ENCODE assay signal across 9 cellular contexts in genomic region chr9:126420643-126421564, GRCh38.
DNase-seq lines count a peak whose midpoint lies in the region; ATAC-seq and TF ChIP-seq lines count a peak whose summit lies in the region.
"Had no signal": no experiment of that assay in that cellular context is flagged by ENCODE, and none has a peak within 500 bp of the region (broad histone marks: within the 10 kb centered on the region; RNA-seq: fewer than 3 reads in every experiment).

No MANE protein-coding gene starts in this region.

- POLR2A ChIA-PET in activated CD8-positive, alpha-beta T cell treated with anti-CD3 and anti-CD28 coated beads, Interleukin-2, amount 10 ng/mL, durations not matched to agents 7 days and 5 days (lab: Charles Lee) = no interaction called here
- POLR2A ChIA-PET in activated CD8-positive, alpha-beta T cell treated with anti-CD3 and anti-CD28 coated beads for 36 hours (lab: Charles Lee) = no interaction called here

- peaks cover 41% of the 10 kb centered on the region for H3K4me1 Mint-ChIP-seq in activated CD8-positive, alpha-beta T cell treated with anti-CD3 and anti-CD28 coated beads, Interleukin-2, amount 10 ng/mL, durations not matched to agents 7 days and 5 days (ENCODE audit: low read depth)
- peaks cover 11% of the 10 kb centered on the region for H3K4me1 Mint-ChIP-seq in activated CD8-positive, alpha-beta T cell treated with anti-CD3 and anti-CD28 coated beads for 36 hours (ENCODE audit: low read depth)
- peaks cover 43% of the 10 kb centered on the region for H3K4me1 Mint-ChIP-seq in endodermal cell

- H3K4me1 ChIP-seq in endodermal cell (ENCODE audit: control insufficient read depth, insufficient read depth, low read length) = peaks cover 13% of the 10 kb centered on the region
- no peaks in the 10 kb centered on the region for H3K4me1 ChIP-seq in transverse colon

- no peaks in the 10 kb centered on the region for H3K27me3 ChIP-seq in endodermal cell (ENCODE audit: control insufficient read depth, insufficient read depth, low read length, poor library complexity, severe bottlenecking)
- H3K27me3 ChIP-seq in transverse colon = no peaks in the 10 kb centered on the region

- no peaks in the 10 kb centered on the region for H3K27me3 Mint-ChIP-seq in activated CD8-positive, alpha-beta T cell treated with anti-CD3 and anti-CD28 coated beads, Interleukin-2, amount 10 ng/mL, durations not matched to agents 7 days and 5 days (ENCODE audit: low read depth)
- no peaks in the 10 kb centered on the region for H3K27me3 Mint-ChIP-seq in activated CD8-positive, alpha-beta T cell treated with anti-CD3 and anti-CD28 coated beads for 36 hours
- no peaks in the 10 kb centered on the region for H3K27me3 Mint-ChIP-seq in endodermal cell (ENCODE audit: insufficient read depth)
- H3K27me3 Mint-ChIP-seq: dendritic cell treated with granulocyte-macrophage colony-stimulating factor and Interleukin-4, amounts not matched to agents 40 ng/mL and 50 ng/mL, for 4 days had no signal

- H3K4me3 Mint-ChIP-seq in activated CD8-positive, alpha-beta T cell treated with anti-CD3 and anti-CD28 coated beads, Interleukin-2, amount 10 ng/mL, durations not matched to agents 7 days and 5 days = no peak overlapping the region
- H3K4me3 Mint-ChIP-seq in activated CD8-positive, alpha-beta T cell treated with anti-CD3 and anti-CD28 coated beads for 36 hours = no peak overlapping the region
- no peak overlapping the region for H3K4me3 Mint-ChIP-seq in endodermal cell
- H3K4me3 Mint-ChIP-seq: dendritic cell treated with granulocyte-macrophage colony-stimulating factor and Interleukin-4, amounts not matched to agents 40 ng/mL and 50 ng/mL, for 4 days had no signal

- 91 to 93% methylated on average over 17 of the region's 17 CpGs for WGBS in endodermal cell (ENCODE audit: insufficient coverage in 1 of 2, insufficient read length in 1 of 2), 2 experiments
- WGBS in transverse colon (ENCODE audit: low coverage in 1 of 2), 2 donors = 61 to 73% methylated on average over 3 to 17 of the region's 17 CpGs

- TF ChIP-seq CTCF in activated CD8-positive, alpha-beta T cell treated with anti-CD3 and anti-CD28 coated beads for 36 hours (IDR thresholded peaks at IDR 0.05) = no peak
- TF ChIP-seq CTCF in endodermal cell (conservative IDR thresholded peaks at IDR 0.05) (no peak), transverse colon (IDR thresholded peaks at IDR 0.05) (no peak)

- CTCF ChIA-PET in activated CD8-positive, alpha-beta T cell treated with anti-CD3 and anti-CD28 coated beads, Interleukin-2, amount 10 ng/mL, durations not matched to agents 7 days and 5 days (lab: Charles Lee) = interaction anchor here (0.6 to 1.9 kb wide), 3 partner anchors 22 to 128 kb away, joined by 3 to 8 read pairs (median 3); no protein-coding TSS in a partner anchor
- CTCF ChIA-PET in activated CD8-positive, alpha-beta T cell treated with anti-CD3 and anti-CD28 coated beads for 36 hours (lab: Charles Lee) = interaction anchor here (1.2 kb wide), 1 partner anchor 22 kb away, joined by 3 read pairs; no protein-coding TSS in a partner anchor

- no peak for ATAC-seq in activated CD8-positive, alpha-beta T cell treated with anti-CD3 and anti-CD28 coated beads, Interleukin-2, amount 10 ng/mL, durations not matched to agents 7 days and 5 days
- ATAC-seq in activated CD8-positive, alpha-beta T cell treated with anti-CD3 and anti-CD28 coated beads for 36 hours = no peak

- TF ChIP-seq EP300 in transverse colon (IDR thresholded peaks at IDR 0.05; ENCODE audit: low read depth) = no peak

- no peak for DNase-seq in activated CD8-positive, alpha-beta T cell treated with anti-CD3 and anti-CD28 coated beads, Interleukin-2, amount 10 ng/mL, durations not matched to agents 7 days and 5 days
- DNase-seq in activated CD8-positive, alpha-beta T cell treated with anti-CD3 and anti-CD28 coated beads for 36 hours = no peak
- DNase-seq in NCI-H774 (lab: John Stamatoyannopoulos, UW) = peak; percentile 99
- no peak for DNase-seq in endodermal cell
- no peak for DNase-seq in transverse colon
- DNase-seq in foreskin melanocyte = no peak
- DNase-seq in OCI-M2 (lab: John Stamatoyannopoulos, UW; ENCODE audit: unreplicated experiment) = no peak
- DNase-seq in activated gamma-delta T cell (lab: John Stamatoyannopoulos, UW) = no peak

- no peaks in the 10 kb centered on the region for H3K9me3 ChIP-seq in endodermal cell (ENCODE audit: control insufficient read depth, low read length)
- H3K9me3 ChIP-seq in transverse colon = no peaks in the 10 kb centered on the region

- H3K27ac Mint-ChIP-seq in activated CD8-positive, alpha-beta T cell treated with anti-CD3 and anti-CD28 coated beads, Interleukin-2, amount 10 ng/mL, durations not matched to agents 7 days and 5 days = peak overlapping the region; percentile 1
- H3K27ac Mint-ChIP-seq in activated CD8-positive, alpha-beta T cell treated with anti-CD3 and anti-CD28 coated beads for 36 hours = no peak overlapping the region
- H3K27ac Mint-ChIP-seq in endodermal cell = peak overlapping the region; percentile 53
- H3K27ac Mint-ChIP-seq: dendritic cell treated with granulocyte-macrophage colony-stimulating factor and Interleukin-4, amounts not matched to agents 40 ng/mL and 50 ng/mL, for 4 days had no signal

- peaks cover 5% of the 10 kb centered on the region for H3K36me3 ChIP-seq in endodermal cell (ENCODE audit: control insufficient read depth, insufficient read depth, low read length)
- no peaks in the 10 kb centered on the region for H3K36me3 ChIP-seq in transverse colon

- in situ Hi-C loops in transverse colon (cut with MboI; ENCODE audit: low pct_ligation_motif_present in 1 of 4, low pct_unique_long_range_greater_than_20kb in 1 of 4, low sequenced_read_pairs in 3 of 4) = no loop called here

- no peak for TF ChIP-seq POLR2A in transverse colon (IDR thresholded peaks at IDR 0.05)

- H3K27ac ChIP-seq in endodermal cell (ENCODE audit: low read depth, low read length) (no peak overlapping the region), transverse colon (no peak overlapping the region)

- peaks cover 32% of the 10 kb centered on the region for H3K36me3 Mint-ChIP-seq in activated CD8-positive, alpha-beta T cell treated with anti-CD3 and anti-CD28 coated beads, Interleukin-2, amount 10 ng/mL, durations not matched to agents 7 days and 5 days (ENCODE audit: low read depth)
- no peaks in the 10 kb centered on the region for H3K36me3 Mint-ChIP-seq in activated CD8-positive, alpha-beta T cell treated with anti-CD3 and anti-CD28 coated beads for 36 hours (ENCODE audit: low read depth)
- H3K36me3 Mint-ChIP-seq in endodermal cell (ENCODE audit: low read depth) = peaks cover 3% of the 10 kb centered on the region

- intact Hi-C loops in activated CD8-positive, alpha-beta T cell treated with anti-CD3 and anti-CD28 coated beads for 36 hours (cut with micrococcal nuclease) = no loop called here
- intact Hi-C loops in transverse colon (cut with DNase I; ENCODE audit: low total_unique reads) = no loop called here

- H3K4me3 ChIP-seq in endodermal cell (ENCODE audit: low read length) (no peak overlapping the region), transverse colon (no peak overlapping the region)

- H3K9me3 Mint-ChIP-seq in activated CD8-positive, alpha-beta T cell treated with anti-CD3 and anti-CD28 coated beads, Interleukin-2, amount 10 ng/mL, durations not matched to agents 7 days and 5 days (ENCODE audit: insufficient read depth) = no peaks in the 10 kb centered on the region
- H3K9me3 Mint-ChIP-seq in activated CD8-positive, alpha-beta T cell treated with anti-CD3 and anti-CD28 coated beads for 36 hours = no peaks in the 10 kb centered on the region
- H3K9me3 Mint-ChIP-seq in endodermal cell = no peaks in the 10 kb centered on the region
- H3K9me3 Mint-ChIP-seq: dendritic cell treated with granulocyte-macrophage colony-stimulating factor and Interleukin-4, amounts not matched to agents 40 ng/mL and 50 ng/mL, for 4 days had no signal

- no peak overlapping the region for H3K9ac ChIP-seq in endodermal cell (ENCODE audit: extremely low read depth, low read length, poor library complexity, severe bottlenecking)
